26 cellular contexts compared by ENCODE assay signal in genomic region chrX:37678574-37678973, GRCh38.
"Had no signal": no experiment of that assay in that cellular context is flagged by ENCODE, and none has a peak within 500 bp of the region (broad histone marks: within the 10 kb centered on the region; RNA-seq: fewer than 3 reads in every experiment).

No MANE protein-coding gene starts in this region.

- H3K27ac ChIP-seq: dorsolateral prefrontal cortex, gastrocnemius medialis, heart right ventricle, left ventricle myocardium inferior, lower lobe of right lung, neural progenitor cell, ovary, tibial artery, upper lobe of right lung, vagina had no signal

- ATAC-seq: gastrocnemius medialis; heart right ventricle; lower lobe of right lung; natural killer cell treated with Interleukin-12 subunit alpha and Interleukin-12 subunit beta and Interleukin-15 and Interleukin-18, amount 100 ng/mL, for 72 hours; right cardiac atrium; stimulated activated effector memory CD8-positive, alpha-beta T cell treated with anti-CD3 and anti-CD28 coated beads, Interleukin-12 subunit alpha, Interleukin-12 subunit beta, amount 100 ng/mL, for 72 hours; stimulated activated naive CD8-positive, alpha-beta T cell treated with anti-CD3 and anti-CD28 coated beads, Interleukin-15, Interleukin-2, amounts not matched to agents 100 U/mL and 50 U/mL, for 24 hours; upper lobe of right lung had no signal

- H3K4me3 Mint-ChIP-seq: memory B cell; mesothelial cell of epicardium; natural killer cell treated with Interleukin-12 subunit alpha and Interleukin-12 subunit beta and Interleukin-15 and Interleukin-18, amount 100 ng/mL, for 72 hours; neural progenitor cell; stimulated activated effector memory CD8-positive, alpha-beta T cell treated with anti-CD3 and anti-CD28 coated beads, Interleukin-12 subunit alpha, Interleukin-12 subunit beta, amount 100 ng/mL, for 72 hours had no signal

- H3K27me3 Mint-ChIP-seq: memory B cell had no signal

- H3K4me1 Mint-ChIP-seq: memory B cell; mesothelial cell of epicardium; neural progenitor cell; stimulated activated effector memory CD8-positive, alpha-beta T cell treated with anti-CD3 and anti-CD28 coated beads, Interleukin-12 subunit alpha, Interleukin-12 subunit beta, amount 100 ng/mL, for 72 hours had no signal

- DNase-seq: cortex of kidney; dorsolateral prefrontal cortex; effector CD8-positive, alpha-beta T cell; gastrocnemius medialis; heart right ventricle; hypothalamus; kidney glomerular epithelial cell; left ventricle myocardium inferior; lower lobe of right lung; nucleus accumbens; ovary; right cardiac atrium; stimulated activated CD4-positive, alpha-beta T cell treated with anti-CD3 and anti-CD28 coated beads, Interleukin-4, amount 100 ng/mL, for 1 hour; stimulated activated CD8-positive, alpha-beta memory T cell treated with anti-CD3 and anti-CD28 coated beads, Interleukin-4, amount 100 ng/mL, for 48 hours; stimulated activated naive CD8-positive, alpha-beta T cell treated with anti-CD3 and anti-CD28 coated beads, Interleukin-15, Interleukin-2, amounts not matched to agents 100 U/mL and 50 U/mL, for 24 hours; tibial artery; upper lobe of right lung had no signal

- H3K36me3 ChIP-seq: esophagus muscularis mucosa, gastrocnemius medialis, heart right ventricle, left ventricle myocardium inferior, lower lobe of right lung, neural progenitor cell, ovary, tibial artery, upper lobe of right lung, vagina had no signal

- FAIRE-seq: endometrium had no signal

- H3K9me3 Mint-ChIP-seq: memory B cell; natural killer cell treated with Interleukin-12 subunit alpha and Interleukin-12 subunit beta and Interleukin-15 and Interleukin-18, amount 100 ng/mL, for 72 hours; neural progenitor cell; stimulated activated effector memory CD8-positive, alpha-beta T cell treated with anti-CD3 and anti-CD28 coated beads, Interleukin-12 subunit alpha, Interleukin-12 subunit beta, amount 100 ng/mL, for 72 hours had no signal

- H3K36me3 Mint-ChIP-seq: memory B cell; mesothelial cell of epicardium; natural killer cell treated with Interleukin-12 subunit alpha and Interleukin-12 subunit beta and Interleukin-15 and Interleukin-18, amount 100 ng/mL, for 72 hours; neural progenitor cell; stimulated activated effector memory CD8-positive, alpha-beta T cell treated with anti-CD3 and anti-CD28 coated beads, Interleukin-12 subunit alpha, Interleukin-12 subunit beta, amount 100 ng/mL, for 72 hours had no signal

- H3K27ac Mint-ChIP-seq: memory B cell; mesothelial cell of epicardium; natural killer cell treated with Interleukin-12 subunit alpha and Interleukin-12 subunit beta and Interleukin-15 and Interleukin-18, amount 100 ng/mL, for 72 hours; neural progenitor cell; progenitor cell of endocrine pancreas; stimulated activated effector memory CD8-positive, alpha-beta T cell treated with anti-CD3 and anti-CD28 coated beads, Interleukin-12 subunit alpha, Interleukin-12 subunit beta, amount 100 ng/mL, for 72 hours had no signal

- H2AFZ ChIP-seq: neural progenitor cell had no signal

- H3K27me3 ChIP-seq: esophagus muscularis mucosa, neural progenitor cell, ovary, tibial artery, upper lobe of right lung had no signal

- H3K4me2 ChIP-seq: neural progenitor cell had no signal

- H3K4me3 ChIP-seq: dorsolateral prefrontal cortex, esophagus muscularis mucosa, gastrocnemius medialis, heart right ventricle, left ventricle myocardium inferior, lower lobe of right lung, neural progenitor cell, ovary, tibial artery, upper lobe of right lung, vagina had no signal

- H3K9me3 ChIP-seq: esophagus muscularis mucosa, gastrocnemius medialis, heart right ventricle, left ventricle myocardium inferior, lower lobe of right lung, ovary, tibial artery, upper lobe of right lung, vagina had no signal

- H3K9ac ChIP-seq: neural progenitor cell had no signal

- H3K4me1 ChIP-seq: gastrocnemius medialis, heart right ventricle, left ventricle myocardium inferior, lower lobe of right lung, neural progenitor cell, tibial artery, upper lobe of right lung, vagina had no signal
